Comparison of ENCODE assay signal across 1 cellular context in the genomic region with DNA sequence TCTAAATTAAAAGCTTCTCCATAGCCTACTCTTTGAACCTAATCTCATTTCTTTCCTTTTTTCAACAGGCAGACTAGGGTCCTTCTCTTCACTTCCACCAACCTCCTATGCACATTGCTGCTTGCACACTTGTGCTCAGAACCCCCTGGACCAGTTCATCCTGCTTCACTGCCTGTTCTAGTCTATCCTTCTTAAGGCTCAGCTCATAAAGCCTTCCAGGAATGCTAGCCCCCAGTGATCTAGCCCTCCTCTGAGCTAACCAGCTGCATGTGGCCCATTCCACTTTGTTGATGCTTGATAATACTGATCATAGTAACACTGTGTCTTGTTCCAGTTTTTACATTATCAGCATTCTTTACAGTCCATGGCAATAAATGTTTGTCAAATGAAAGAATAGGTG.
TF ChIP-seq lines count a peak whose summit lies in the region.

No MANE protein-coding gene starts in this region.

TF ChIP-seq in WTC11, 78 proteins besides CTCF, POLR2A, EP300 and RAD21 (continued from another document):
- TF ChIP-seq, protein P1, sequence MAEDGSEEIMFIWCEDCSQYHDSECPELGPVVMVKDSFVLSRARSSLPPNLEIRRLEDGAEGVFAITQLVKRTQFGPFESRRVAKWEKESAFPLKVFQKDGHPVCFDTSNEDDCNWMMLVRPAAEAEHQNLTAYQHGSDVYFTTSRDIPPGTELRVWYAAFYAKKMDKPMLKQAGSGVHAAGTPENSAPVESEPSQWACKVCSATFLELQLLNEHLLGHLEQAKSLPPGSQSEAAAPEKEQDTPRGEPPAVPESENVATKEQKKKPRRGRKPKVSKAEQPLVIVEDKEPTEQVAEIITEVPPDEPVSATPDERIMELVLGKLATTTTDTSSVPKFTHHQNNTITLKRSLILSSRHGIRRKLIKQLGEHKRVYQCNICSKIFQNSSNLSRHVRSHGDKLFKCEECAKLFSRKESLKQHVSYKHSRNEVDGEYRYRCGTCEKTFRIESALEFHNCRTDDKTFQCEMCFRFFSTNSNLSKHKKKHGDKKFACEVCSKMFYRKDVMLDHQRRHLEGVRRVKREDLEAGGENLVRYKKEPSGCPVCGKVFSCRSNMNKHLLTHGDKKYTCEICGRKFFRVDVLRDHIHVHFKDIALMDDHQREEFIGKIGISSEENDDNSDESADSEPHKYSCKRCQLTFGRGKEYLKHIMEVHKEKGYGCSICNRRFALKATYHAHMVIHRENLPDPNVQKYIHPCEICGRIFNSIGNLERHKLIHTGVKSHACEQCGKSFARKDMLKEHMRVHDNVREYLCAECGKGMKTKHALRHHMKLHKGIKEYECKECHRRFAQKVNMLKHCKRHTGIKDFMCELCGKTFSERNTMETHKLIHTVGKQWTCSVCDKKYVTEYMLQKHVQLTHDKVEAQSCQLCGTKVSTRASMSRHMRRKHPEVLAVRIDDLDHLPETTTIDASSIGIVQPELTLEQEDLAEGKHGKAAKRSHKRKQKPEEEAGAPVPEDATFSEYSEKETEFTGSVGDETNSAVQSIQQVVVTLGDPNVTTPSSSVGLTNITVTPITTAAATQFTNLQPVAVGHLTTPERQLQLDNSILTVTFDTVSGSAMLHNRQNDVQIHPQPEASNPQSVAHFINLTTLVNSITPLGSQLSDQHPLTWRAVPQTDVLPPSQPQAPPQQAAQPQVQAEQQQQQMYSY (CRISPR knock-in tag; IDR thresholded peaks at IDR 0.05), result no peak
- no peak for TF ChIP-seq TEAD4 (CRISPR knock-in tag; IDR thresholded peaks at IDR 0.05)
